24 cellular contexts compared by ENCODE assay signal in genomic region chr7:44626620-44627019, GRCh38. TPM values are rescaled to one million over a fixed set of nuclear protein-coding genes. Genes with fewer than 3 reads are reported as not detected.
DNase-seq lines count a peak whose midpoint lies in the region; ATAC-seq and TF ChIP-seq lines count a peak whose summit lies in the region.
"Had no signal": no experiment of that assay in that cellular context is flagged by ENCODE, and none has a peak within 500 bp of the region (broad histone marks: within the 10 kb centered on the region; RNA-seq: fewer than 3 reads in every experiment).

No MANE protein-coding gene starts in this region.

- no peaks in the 10 kb centered on the region for H3K9me3 Mint-ChIP-seq in activated CD4-positive, alpha-beta T cell treated with anti-CD3 and anti-CD28 coated beads, Interleukin-2, amount 10 ng/mL, durations not matched to agents 7 days and 5 days
- no peaks in the 10 kb centered on the region for H3K9me3 Mint-ChIP-seq in GM23338
- H3K9me3 Mint-ChIP-seq in activated T-helper 17 cell treated with anti-CD3 and anti-CD28 coated beads, Interleukin-2, amount 50 U/mL, for 72 hours: no peaks in the 10 kb centered on the region
- H3K9me3 Mint-ChIP-seq in stimulated activated naive B cell treated with anti-CD40 and anti-IgM and Interleukin-4, amounts not matched to agents 10 μg/mL and 1 μg/mL and 100 μg/mL, for 72 hours: no peaks in the 10 kb centered on the region

- ATAC-seq in GM23338 (peak; percentile 51; the same call in 2 of the 3 replicates), HG03460 (IDR thresholded peaks at IDR 0.05; ENCODE audit: unreplicated experiment) (no peak)
- ATAC-seq in activated T-helper 17 cell treated with anti-CD3 and anti-CD28 coated beads, Interleukin-2, amount 50 U/mL, for 72 hours (replicated peaks): no peak
- no peak for ATAC-seq in stimulated activated naive B cell treated with anti-CD40 and anti-IgM and Interleukin-4, amounts not matched to agents 10 μg/mL and 1 μg/mL and 100 μg/mL, for 72 hours (replicated peaks)
- ATAC-seq: psoas muscle, upper lobe of right lung had no signal

- CTCF ChIA-PET in activated CD4-positive, alpha-beta T cell treated with anti-CD3 and anti-CD28 coated beads, Interleukin-2, amount 10 ng/mL, durations not matched to agents 7 days and 5 days (lab: Charles Lee): interaction anchor here (0.8 to 4.9 kb wide), 4 partner anchors 8 to 20 kb away, joined by 4 to 20 read pairs (median 4); partner anchors contain the start of gene OGDH

- no peak for DNase-seq in activated CD4-positive, alpha-beta T cell treated with anti-CD3 and anti-CD28 coated beads, Interleukin-2, amount 10 ng/mL, durations not matched to agents 7 days and 5 days
- no peak for DNase-seq in activated CD4-positive, alpha-beta T cell treated with anti-CD3 and anti-CD28 coated beads, Interleukin-2, amount 50 U/mL, for 48 hours
- DNase-seq in GM23338 (ENCODE audit: low spot score): no peak
- DNase-seq in stimulated activated naive B cell treated with anti-CD40 and anti-IgM and Interleukin-4, amounts not matched to agents 10 μg/mL and 1 μg/mL and 100 μg/mL, for 72 hours: no peak
- DNase-seq in NCI-H187 treated with DMSO at 0.1 percent for 48 hours (lab: John Stamatoyannopoulos, UW): no peak
- DNase-seq: activated gamma-delta T cell; AML-193; amniotic stem cell; Caco-2; cortex of kidney; DMS79 treated with DMSO at 0.1 percent for 48 hours; Kasumi-1; NCI-H1694; NCI-H69; psoas muscle; SJCRH30; stimulated activated CD8-positive, alpha-beta memory T cell treated with anti-CD3 and anti-CD28 coated beads, Interleukin-4, amount 100 ng/mL, for 48 hours; substantia nigra; T-helper 1 cell; upper lobe of right lung had no signal

- H3K4me1 Mint-ChIP-seq in activated CD4-positive, alpha-beta T cell treated with anti-CD3 and anti-CD28 coated beads, Interleukin-2, amount 10 ng/mL, durations not matched to agents 7 days and 5 days: peaks cover 81% of the 10 kb centered on the region
- H3K4me1 Mint-ChIP-seq in GM23338: peaks cover 19% of the 10 kb centered on the region
- H3K4me1 Mint-ChIP-seq in activated T-helper 17 cell treated with anti-CD3 and anti-CD28 coated beads, Interleukin-2, amount 50 U/mL, for 72 hours: peaks cover 68% of the 10 kb centered on the region
- peaks cover 38 to 62% of the 10 kb centered on the region in 2 donors for H3K4me1 Mint-ChIP-seq in stimulated activated naive B cell treated with anti-CD40 and anti-IgM and Interleukin-4, amounts not matched to agents 10 μg/mL and 1 μg/mL and 100 μg/mL, for 72 hours

- H4K20me1 ChIP-seq in GM23338 (replicated peaks; ENCODE audit: insufficient read depth): peaks cover 21% of the 10 kb centered on the region

- H3K27ac ChIP-seq in GM23338 (ENCODE audit: low read depth) (no peak overlapping the region), parathyroid adenoma (peak overlapping the region; percentile 38)
- H3K27ac ChIP-seq: HL-60, SJCRH30, upper lobe of right lung had no signal

- H3K27me3 ChIP-seq in GM23338 (ENCODE audit: insufficient read depth) (no peaks in the 10 kb centered on the region), parathyroid adenoma (ENCODE audit: control insufficient read depth, insufficient read depth, low read length) (no peaks in the 10 kb centered on the region)
- H3K27me3 ChIP-seq: SJCRH30, upper lobe of right lung had no signal

- POLR2A ChIA-PET in activated CD4-positive, alpha-beta T cell treated with anti-CD3 and anti-CD28 coated beads, Interleukin-2, amount 10 ng/mL, durations not matched to agents 7 days and 5 days (lab: Charles Lee): no interaction called here

- peaks cover 71% of the 10 kb centered on the region for H3K36me3 Mint-ChIP-seq in activated CD4-positive, alpha-beta T cell treated with anti-CD3 and anti-CD28 coated beads, Interleukin-2, amount 10 ng/mL, durations not matched to agents 7 days and 5 days (ENCODE audit: low read depth)
- peaks cover 14% of the 10 kb centered on the region for H3K36me3 Mint-ChIP-seq in GM23338 (ENCODE audit: low read depth)
- peaks cover 64% of the 10 kb centered on the region for H3K36me3 Mint-ChIP-seq in activated T-helper 17 cell treated with anti-CD3 and anti-CD28 coated beads, Interleukin-2, amount 50 U/mL, for 72 hours (ENCODE audit: low read depth)
- H3K36me3 Mint-ChIP-seq in stimulated activated naive B cell treated with anti-CD40 and anti-IgM and Interleukin-4, amounts not matched to agents 10 μg/mL and 1 μg/mL and 100 μg/mL, for 72 hours: peaks cover 21 to 64% of the 10 kb centered on the region in 2 donors

- TF ChIP-seq CTCF in GM23338 (conservative IDR thresholded peaks at IDR 0.05; ENCODE audit: low read depth in 2 of 2) (no peak), parathyroid adenoma (IDR thresholded peaks at IDR 0.05) (no peak)

- H3K79me2 ChIP-seq in GM23338 (replicated peaks; ENCODE audit: insufficient read depth): peaks cover 48% of the 10 kb centered on the region
- H3K79me2 ChIP-seq in parathyroid adenoma: peaks cover 66% of the 10 kb centered on the region

- no peaks in the 10 kb centered on the region for H3K9me2 ChIP-seq in GM23338 (ENCODE audit: insufficient read depth)

- no peak overlapping the region for H2AFZ ChIP-seq in GM23338
- no peak overlapping the region for H2AFZ ChIP-seq in parathyroid adenoma

- peak overlapping the region; percentile 93 for H3K27ac Mint-ChIP-seq in activated CD4-positive, alpha-beta T cell treated with anti-CD3 and anti-CD28 coated beads, Interleukin-2, amount 10 ng/mL, durations not matched to agents 7 days and 5 days
- no peak overlapping the region for H3K27ac Mint-ChIP-seq in GM23338
- peak overlapping the region; percentile 89 for H3K27ac Mint-ChIP-seq in activated T-helper 17 cell treated with anti-CD3 and anti-CD28 coated beads, Interleukin-2, amount 50 U/mL, for 72 hours
- no peak overlapping the region for H3K27ac Mint-ChIP-seq in stimulated activated naive B cell treated with anti-CD40 and anti-IgM and Interleukin-4, amounts not matched to agents 10 μg/mL and 1 μg/mL and 100 μg/mL, for 72 hours

- H3K9me3 ChIP-seq in parathyroid adenoma (ENCODE audit: control insufficient read depth, low read length): no peaks in the 10 kb centered on the region
- H3K9me3 ChIP-seq: Caco-2, psoas muscle, SJCRH30, upper lobe of right lung had no signal

- H3K4me1 ChIP-seq in GM23338 (ENCODE audit: insufficient read depth) (peaks cover 18% of the 10 kb centered on the region), parathyroid adenoma (peaks cover 11% of the 10 kb centered on the region)

- no peak overlapping the region for H3K9ac ChIP-seq in parathyroid adenoma

- H3F3A ChIP-seq in GM23338 (replicated peaks; ENCODE audit: low read depth): no peaks in the 10 kb centered on the region

- H3K4me3 Mint-ChIP-seq in activated CD4-positive, alpha-beta T cell treated with anti-CD3 and anti-CD28 coated beads, Interleukin-2, amount 10 ng/mL, durations not matched to agents 7 days and 5 days: no peak overlapping the region
- H3K4me3 Mint-ChIP-seq in GM23338: no peak overlapping the region
- H3K4me3 Mint-ChIP-seq in activated T-helper 17 cell treated with anti-CD3 and anti-CD28 coated beads, Interleukin-2, amount 50 U/mL, for 72 hours: peak overlapping the region; percentile 78
- H3K4me3 Mint-ChIP-seq in stimulated activated naive B cell treated with anti-CD40 and anti-IgM and Interleukin-4, amounts not matched to agents 10 μg/mL and 1 μg/mL and 100 μg/mL, for 72 hours: no peak overlapping the region

- H3K36me3 ChIP-seq in GM23338 (ENCODE audit: insufficient read depth) (no peaks in the 10 kb centered on the region; the same call in 1 of the 2 replicates), parathyroid adenoma (ENCODE audit: control insufficient read depth, insufficient read depth, low read length) (no peaks in the 10 kb centered on the region)

- H3K4me3 ChIP-seq in GM23338 (no peak overlapping the region), parathyroid adenoma (ENCODE audit: low read depth, low read length) (no peak overlapping the region)
- H3K4me3 ChIP-seq: psoas muscle, SJCRH30, upper lobe of right lung had no signal

- no peaks in the 10 kb centered on the region for H3K27me3 Mint-ChIP-seq in activated CD4-positive, alpha-beta T cell treated with anti-CD3 and anti-CD28 coated beads, Interleukin-2, amount 10 ng/mL, durations not matched to agents 7 days and 5 days
- peaks cover 11% of the 10 kb centered on the region for H3K27me3 Mint-ChIP-seq in GM23338 (ENCODE audit: insufficient read depth, low read depth, poor library complexity)
- no peaks in the 10 kb centered on the region for H3K27me3 Mint-ChIP-seq in activated T-helper 17 cell treated with anti-CD3 and anti-CD28 coated beads, Interleukin-2, amount 50 U/mL, for 72 hours
- H3K27me3 Mint-ChIP-seq in stimulated activated naive B cell treated with anti-CD40 and anti-IgM and Interleukin-4, amounts not matched to agents 10 μg/mL and 1 μg/mL and 100 μg/mL, for 72 hours: no peaks in the 10 kb centered on the region

- H3K4me2 ChIP-seq in GM23338: no peak overlapping the region
- H3K4me2 ChIP-seq in parathyroid adenoma (ENCODE audit: low read length): no peak overlapping the region

TF ChIP-seq in GM23338, 12 proteins besides CTCF, POLR2A, EP300 and RAD21 (continues in another document):
- TF ChIP-seq JUNB (IDR thresholded peaks at IDR 0.05; ENCODE audit: unreplicated experiment): no peak
- no peak for TF ChIP-seq ZNF114 (CRISPR knock-in tag; IDR thresholded peaks at IDR 0.05)
- no peak for TF ChIP-seq EZH2phosphoT487 (IDR thresholded peaks at IDR 0.05; ENCODE audit: unreplicated experiment)

RNA-seq across cellular contexts. Expression of gene OGDH, which starts 20.2 kb away (rescaled TPM):
- total RNA-seq in activated CD4-positive, alpha-beta T cell treated with anti-CD3 and anti-CD28 coated beads, Interleukin-2, amount 10 ng/mL, durations not matched to agents 7 days and 5 days: 100 to 1,000 TPM; 114 to 121 TPM
- total RNA-seq in GM23338 (2014; rRNA removed; shearing (Covaris generic)): 74.8 and 76.9 TPM in 2 replicates
- 13.5 and 16.5 TPM in 2 replicates for polyA plus RNA-seq in GM23338 (2016; fragmentation: Nextera tagmentation; extraction: Ambion mirVana)
- total RNA-seq in activated T-helper 17 cell treated with anti-CD3 and anti-CD28 coated beads, Interleukin-2, amount 50 U/mL, for 72 hours: 100 to 1,000 TPM in 1 of 2 donors, 10 to 100 TPM in 1; 77.6 to 128 TPM

RNA-seq across cellular contexts. Expression of gene TMED4, which starts 44.6 kb away (rescaled TPM):
- 10 to 100 TPM; 78.1 to 78.3 TPM for total RNA-seq in activated CD4-positive, alpha-beta T cell treated with anti-CD3 and anti-CD28 coated beads, Interleukin-2, amount 10 ng/mL, durations not matched to agents 7 days and 5 days
- total RNA-seq in GM23338 (2014; rRNA removed; shearing (Covaris generic)): 75.1 and 98.5 TPM in 2 replicates
- polyA plus RNA-seq in GM23338 (2016; fragmentation: Nextera tagmentation; extraction: Ambion mirVana): 41.8 and 43.5 TPM in 2 replicates
- total RNA-seq in activated T-helper 17 cell treated with anti-CD3 and anti-CD28 coated beads, Interleukin-2, amount 50 U/mL, for 72 hours: 100 to 1,000 TPM in 1 of 2 donors, 10 to 100 TPM in 1; 78.2 to 103 TPM

RNA-seq across cellular contexts. Expression of gene DDX56, which starts 52.9 kb away (rescaled TPM):
- total RNA-seq in activated CD4-positive, alpha-beta T cell treated with anti-CD3 and anti-CD28 coated beads, Interleukin-2, amount 10 ng/mL, durations not matched to agents 7 days and 5 days: 10 to 100 TPM; 83.6 to 84.9 TPM
- total RNA-seq in GM23338 (2014; rRNA removed; shearing (Covaris generic)): 70.5 and 72.3 TPM in 2 replicates
- 43.9 and 44.1 TPM in 2 replicates for polyA plus RNA-seq in GM23338 (2016; fragmentation: Nextera tagmentation; extraction: Ambion mirVana)
- total RNA-seq in activated T-helper 17 cell treated with anti-CD3 and anti-CD28 coated beads, Interleukin-2, amount 50 U/mL, for 72 hours: 100 to 1,000 TPM in 1 of 2 donors, 10 to 100 TPM in 1; 80.2 to 110 TPM

Comparison
In these comparisons a context has a peak if more than half of its experiments do, and no peak if none do; other contexts are left out.
1. H3K27ac Mint-ChIP-seq: peak in activated CD4-positive, alpha-beta T cell treated with anti-CD3 and anti-CD28 coated beads, Interleukin-2, amount 10 ng/mL, durations not matched to agents 7 days and 5 days (single experiment) and activated T-helper 17 cell treated with anti-CD3 and anti-CD28 coated beads, Interleukin-2, amount 50 U/mL, for 72 hours (single experiment); none in GM23338 (single experiment) and stimulated activated naive B cell treated with anti-CD40 and anti-IgM and Interleukin-4, amounts not matched to agents 10 μg/mL and 1 μg/mL and 100 μg/mL, for 72 hours (single experiment).